8 cellular contexts compared by ENCODE assay signal in the genomic region with DNA sequence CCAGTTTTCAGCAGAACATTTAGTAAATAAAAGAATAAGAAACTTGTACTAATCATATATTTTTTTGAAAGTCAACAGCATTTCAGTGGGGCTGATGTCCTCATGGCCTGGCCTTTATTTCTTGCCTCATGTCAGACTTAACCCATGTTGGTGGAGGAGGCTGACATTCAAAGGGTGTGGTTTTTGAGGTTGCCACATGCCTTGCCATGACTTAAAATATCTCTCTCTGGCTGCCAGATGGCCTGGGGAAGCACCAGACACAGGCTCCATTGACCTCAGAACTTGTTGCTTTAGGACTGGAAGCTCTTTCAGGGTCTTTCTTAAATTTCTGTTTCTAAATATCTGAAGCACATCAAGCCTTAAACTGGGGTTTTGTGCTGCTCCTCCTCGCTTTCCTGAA. TPM values are rescaled to one million over a fixed set of nuclear protein-coding genes. Genes with fewer than 3 reads are reported as not detected.
DNase-seq lines count a peak whose midpoint lies in the region; ATAC-seq, FAIRE-seq and TF ChIP-seq lines count a peak whose summit lies in the region.

No MANE protein-coding gene starts in this region.

- peaks cover 5 to 17% of the 10 kb centered on the region in 2 donors for H3K9me3 Mint-ChIP-seq in activated naive CD4-positive, alpha-beta T cell treated with anti-CD3 and anti-CD28 coated beads, Interleukin-2, amount 50 U/mL, for 72 hours

- intact Hi-C loops in ovary (cut with DNase I) (no loop called here), vagina (cut with DNase I) (no loop called here)

- peak overlapping the region in 1 of 2 donors; percentile 84 for H3K27ac Mint-ChIP-seq in activated naive CD4-positive, alpha-beta T cell treated with anti-CD3 and anti-CD28 coated beads, Interleukin-2, amount 50 U/mL, for 72 hours

- ATAC-seq in GM21390 (IDR thresholded peaks at IDR 0.05; ENCODE audit: unreplicated experiment) (peak; percentile 97), HG03558 (IDR thresholded peaks at IDR 0.05; ENCODE audit: extremely low read depth, unreplicated experiment) (peak; percentile 94)
- ATAC-seq in activated naive CD4-positive, alpha-beta T cell treated with anti-CD3 and anti-CD28 coated beads, Interleukin-2, amount 50 U/mL, for 72 hours: peak; percentile 84 to 100

- H3K27me3 ChIP-seq in ovary: no peaks in the 10 kb centered on the region
- no peaks in the 10 kb centered on the region for H3K27me3 ChIP-seq in vagina

- no peak overlapping the region for H3K27ac ChIP-seq in ovary
- no peak overlapping the region for H3K27ac ChIP-seq in vagina

- H3K4me1 ChIP-seq in ovary (ENCODE audit: insufficient read depth) (no peaks in the 10 kb centered on the region), vagina (peaks cover 12% of the 10 kb centered on the region)

- peak; percentile 90 for FAIRE-seq in GM12892 (lab: Jason Lieb, UNC)

- peak; percentile 25 for DNase-seq in GM12892 (ENCODE audit: insufficient read length)
- DNase-seq in activated naive CD4-positive, alpha-beta T cell treated with anti-CD3 and anti-CD28 coated beads, Interleukin-2, amount 50 U/mL, for 72 hours (ENCODE audit: low spot score in 2 of 2): peak; percentile 21 to 69
- peak; percentile 34 to 53 for DNase-seq in stimulated activated CD8-positive, alpha-beta memory T cell treated with anti-CD3 and anti-CD28 coated beads, Interleukin-7, amount 100 ng/mL, for 48 hours (ENCODE audit: extremely low read depth in 1 of 2, low read depth in 1 of 2)
- DNase-seq in ovary: no peak
- no peak for DNase-seq in vagina (ENCODE audit: extremely low spot score in 2 of 2)
- no peak for DNase-seq in superior temporal gyrus (ENCODE audit: extremely low spot score)

- 95 to 97% (median 95%) methylated on average over 1 of the region's 1 CpG for WGBS in ovary, 3 donors

- H3K36me3 Mint-ChIP-seq in activated naive CD4-positive, alpha-beta T cell treated with anti-CD3 and anti-CD28 coated beads, Interleukin-2, amount 50 U/mL, for 72 hours: peaks cover 5 to 18% of the 10 kb centered on the region in 2 donors

- TF ChIP-seq POLR2A in GM12892 (IDR thresholded peaks at IDR 0.05; ENCODE audit: low read depth, low read length): no peak
- no peak for TF ChIP-seq POLR2A in ovary (IDR thresholded peaks at IDR 0.05)
- TF ChIP-seq POLR2A in vagina (IDR thresholded peaks at IDR 0.05): no peak

- H3K4me3 ChIP-seq in ovary (no peak overlapping the region), vagina (no peak overlapping the region)

- TF ChIP-seq EP300 in ovary (IDR thresholded peaks at IDR 0.05): no peak

- TF ChIP-seq CTCF in ovary (IDR thresholded peaks at IDR 0.05): no peak
- no peak for TF ChIP-seq CTCF in vagina (IDR thresholded peaks at IDR 0.05)

- H3K36me3 ChIP-seq in ovary (no peaks in the 10 kb centered on the region), vagina (no peaks in the 10 kb centered on the region)

- H3K9me3 ChIP-seq in ovary (no peaks in the 10 kb centered on the region), vagina (no peaks in the 10 kb centered on the region)

RNA-seq across cellular contexts. Expression of gene CD28, which starts 32.5 kb away (rescaled TPM):
- 5.8 TPM for polyA plus RNA-seq in GM12892 (2012; ENCODE audit: missing spikeins)
- total RNA-seq in activated naive CD4-positive, alpha-beta T cell treated with anti-CD3 and anti-CD28 coated beads, Interleukin-2, amount 50 U/mL, for 72 hours: 100 to 1,000 TPM; 159 to 191 TPM
- total RNA-seq in ovary (1 to 10 TPM in 5 of 7 donors, under 1 TPM in 2; 0.46 to 2.9 (median 1.2) TPM), vagina (2.7 TPM)
- 1 to 10 TPM in 1 of 2 donors, under 1 TPM in 1; 0.18 to 4.3 TPM for polyA plus RNA-seq in ovary

Comparison
In these comparisons a context has a peak if more than half of its experiments do, and no peak if none do; other contexts are left out.
1. DNase-seq: peak in GM12892 (single experiment), activated naive CD4-positive, alpha-beta T cell treated with anti-CD3 and anti-CD28 coated beads, Interleukin-2, amount 50 U/mL, for 72 hours (2 of 2) and stimulated activated CD8-positive, alpha-beta memory T cell treated with anti-CD3 and anti-CD28 coated beads, Interleukin-7, amount 100 ng/mL, for 48 hours (2 of 2); none in ovary (0 of 5), vagina (0 of 2) and superior temporal gyrus (single experiment).
2. RNA of gene CD28, which starts 32.5 kb away (total RNA-seq): 159 to 191 TPM in activated naive CD4-positive, alpha-beta T cell treated with anti-CD3 and anti-CD28 coated beads, Interleukin-2, amount 50 U/mL, for 72 hours; 2.7 TPM in vagina (single experiment) and 0.46 to 2.9 TPM in ovary; every median in the first group is over 10 times any median in the second.
3. Peak in every context shown above with its lines, with median percentiles within 50 percentile points of each other: ATAC-seq.